Comparison of ENCODE assay signal across 9 cellular contexts in genomic region chr4:109303141-109303499, GRCh38. TPM values are rescaled to one million over a fixed set of nuclear protein-coding genes. Genes with fewer than 3 reads are reported as not detected.
DNase-seq lines count a peak whose midpoint lies in the region; ATAC-seq and TF ChIP-seq lines count a peak whose summit lies in the region.
"Had no signal": no experiment of that assay in that cellular context is flagged by ENCODE, and none has a peak within 500 bp of the region (broad histone marks: within the 10 kb centered on the region; RNA-seq: fewer than 3 reads in every experiment).

No MANE protein-coding gene starts in this region.

- peak overlapping the region; percentile 62 for H3K4me3 ChIP-seq in brain microvascular endothelial cell (ENCODE audit: low read depth, low read length)
- peak overlapping the region; percentile 45 to 47 for H3K4me3 ChIP-seq in left lung
- peak overlapping the region in 3 of 4 donors; percentile 29 to 59 (median 38) for H3K4me3 ChIP-seq in transverse colon

- peaks cover 52% of the 10 kb centered on the region for H3K27me3 Mint-ChIP-seq in activated T-cell treated with anti-CD3 and anti-CD28 coated beads, Interleukin-2, amount 50 U/mL, for 4 hours (ENCODE audit: low read depth)

- H3K36me3 Mint-ChIP-seq in activated T-cell treated with anti-CD3 and anti-CD28 coated beads, Interleukin-2, amount 50 U/mL, for 4 hours (ENCODE audit: insufficient read depth): no peaks in the 10 kb centered on the region

- H3K9me3 ChIP-seq in left lung: no peaks in the 10 kb centered on the region
- H3K9me3 ChIP-seq in transverse colon: no peaks in the 10 kb centered on the region

- TF ChIP-seq EP300 in transverse colon (IDR thresholded peaks at IDR 0.05; ENCODE audit: low read depth): no peak

- ATAC-seq in activated T-cell treated with anti-CD3 and anti-CD28 coated beads, Interleukin-2, amount 50 U/mL, for 4 hours: peak in 1 of 2 donors; percentile 36
- peak; percentile 52 for ATAC-seq in left lung

- H3K4me1 Mint-ChIP-seq in activated T-cell treated with anti-CD3 and anti-CD28 coated beads, Interleukin-2, amount 50 U/mL, for 4 hours (ENCODE audit: low read depth): peaks cover 16% of the 10 kb centered on the region

- DNase-seq in activated T-cell treated with anti-CD3 and anti-CD28 coated beads, Interleukin-2, amount 50 U/mL, for 4 hours: no peak
- no peak for DNase-seq in activated T-cell treated with anti-CD3 and anti-CD28 coated beads, Interleukin-2, amount 50 U/mL, for 1 hour
- DNase-seq in brain microvascular endothelial cell (no peak), left lung (no peak), transverse colon (no peak), DMS79 (lab: John Stamatoyannopoulos, UW) (no peak), GM10266 (ENCODE audit: extremely low spot score) (no peak), cerebellar nuclear complex (lab: John Stamatoyannopoulos, UW) (no peak)

- intact Hi-C loops in left lung (cut with DNase I) (no loop called here), transverse colon (cut with DNase I; ENCODE audit: low total_unique reads) (no loop called here)

- peak overlapping the region; percentile 77 for H3K4me3 Mint-ChIP-seq in activated T-cell treated with anti-CD3 and anti-CD28 coated beads, Interleukin-2, amount 50 U/mL, for 4 hours

- no peak for TF ChIP-seq POLR2A in transverse colon (IDR thresholded peaks at IDR 0.05)

- H3K27me3 ChIP-seq in brain microvascular endothelial cell (replicated peaks) (peaks cover 28% of the 10 kb centered on the region), left lung (peaks cover 33 to 77% of the 10 kb centered on the region in 2 donors), transverse colon (peaks cover 64% of the 10 kb centered on the region)

- in situ Hi-C loops in brain microvascular endothelial cell (cut with HindIII; ENCODE audit: low pct_ligation_motif_present, low sequenced_read_pairs): no loop called here
- in situ Hi-C loops in transverse colon (cut with MboI; ENCODE audit: low pct_ligation_motif_present in 1 of 4, low pct_unique_long_range_greater_than_20kb in 1 of 4, low sequenced_read_pairs in 3 of 4): no loop called here

- H3K9me3 Mint-ChIP-seq in activated T-cell treated with anti-CD3 and anti-CD28 coated beads, Interleukin-2, amount 50 U/mL, for 4 hours: no peaks in the 10 kb centered on the region

- TF ChIP-seq CTCF in brain microvascular endothelial cell (IDR thresholded peaks at IDR 0.05; ENCODE audit: low read depth, low read length, missing control alignments) (no peak), left lung (IDR thresholded peaks at IDR 0.05) (no peak), transverse colon (IDR thresholded peaks at IDR 0.05) (no peak), GM10266 (IDR thresholded peaks at IDR 0.05; ENCODE audit: control insufficient read depth, insufficient read depth, low read depth, missing control alignments) (no peak)

- H3K27ac ChIP-seq in brain microvascular endothelial cell: no peak overlapping the region
- H3K27ac ChIP-seq in left lung: no peak overlapping the region
- no peak overlapping the region for H3K27ac ChIP-seq in transverse colon

- H3K36me3 ChIP-seq in brain microvascular endothelial cell (replicated peaks) (no peaks in the 10 kb centered on the region), left lung (no peaks in the 10 kb centered on the region), transverse colon (no peaks in the 10 kb centered on the region)

- WGBS in transverse colon (ENCODE audit: low coverage in 1 of 2), 2 donors: 1% methylated on average over 10 of the region's 10 CpGs; no CpG with 5 or more reads in 1 of the 2 donors

- H3K4me1 ChIP-seq in left lung (peaks cover 8 to 18% of the 10 kb centered on the region in 2 donors), transverse colon (peaks cover 4 to 18% (median 14%) of the 10 kb centered on the region in 4 donors)

RNA-seq across cellular contexts. Expression of gene COL25A1, which starts 0.7 kb away (rescaled TPM):
- total RNA-seq in activated T-cell treated with anti-CD3 and anti-CD28 coated beads, Interleukin-2, amount 50 U/mL, for 4 hours: under 1 TPM in 1 of 3 donors, not detected in 2; 0.05 TPM
- total RNA-seq in left lung (under 1 TPM; 0.13 to 0.82 TPM), transverse colon (1 to 10 TPM in 1 of 4 donors, under 1 TPM in 2, not detected in 1; 0.14 to 1.6 (median 0.32) TPM)
- total RNA-seq: T-helper 2 cell treated with Interferon-gamma antibody and Interleukin-4, amounts not matched to agents 100 ng/mL and 5 ng/mL, for 36 hours had no signal
